8 cellular contexts compared by ENCODE assay signal in genomic region chr4:82898322-82899243, GRCh38. TPM values are rescaled to one million over a fixed set of nuclear protein-coding genes. Genes with fewer than 3 reads are reported as not detected.
DNase-seq lines count a peak whose midpoint lies in the region; TF ChIP-seq lines count a peak whose summit lies in the region.

No MANE protein-coding gene starts in this region.

- H3K4me3 ChIP-seq in breast epithelium, result peak overlapping the region; percentile 72 to 82 (median 76)

- DNase-seq in DMS 273 (lab: John Stamatoyannopoulos, UW; ENCODE audit: unreplicated experiment) (peak; percentile 37), DMS 273 treated with DMSO at 0.1 percent for 48 hours (lab: John Stamatoyannopoulos, UW) (no peak), LHCN-M2 (ENCODE audit: low read depth) (peak; percentile 78), breast epithelium (ENCODE audit: low spot score in 2 of 2) (no peak), lung microvascular endothelial cell (ENCODE audit: low read depth in 2 of 2) (peak; percentile 52 to 81), mesenteric fat pad (ENCODE audit: low spot score) (no peak), NCI-H524 (lab: John Stamatoyannopoulos, UW) (no peak), foreskin melanocyte (no peak)

- TF ChIP-seq POLR2A in breast epithelium (IDR thresholded peaks at IDR 0.05), result no peak

- intact Hi-C loops in breast epithelium (cut with DNase I; ENCODE audit: low total_unique reads), result no loop called here

- H3K4me1 ChIP-seq in breast epithelium, result peaks cover 4 to 11% of the 10 kb centered on the region in 2 donors

- H3K27me3 ChIP-seq in breast epithelium, result no peaks in the 10 kb centered on the region

- H3K9me3 ChIP-seq in breast epithelium, result no peaks in the 10 kb centered on the region

- TF ChIP-seq CTCF in breast epithelium (IDR thresholded peaks at IDR 0.05), result peak in 2 of 3 donors; percentile 21 to 42

- no peaks in the 10 kb centered on the region for H3K36me3 ChIP-seq in breast epithelium

- peak overlapping the region; percentile 95 to 96 for H3K27ac ChIP-seq in breast epithelium

RNA-seq across cellular contexts. Expression of gene THAP9, which starts 2.0 kb away (rescaled TPM):
- 1.8 and 2.3 TPM in 2 replicates for total RNA-seq in LHCN-M2 (2014; rRNA removed)
- 0.32 TPM for polyA plus RNA-seq in LHCN-M2 (2012)
- 1 to 10 TPM; 3.7 to 8.6 (median 5.2) TPM for total RNA-seq in breast epithelium
- total RNA-seq in lung microvascular endothelial cell, result 4.8 and 5.8 TPM in 2 replicates
- total RNA-seq in mesenteric fat pad, result 2.0 TPM

RNA-seq across cellular contexts. Expression of gene SEC31A, which starts 7.6 kb away (rescaled TPM):
- total RNA-seq in LHCN-M2 (2014; rRNA removed) (179 and 189 TPM in 2 replicates), breast epithelium (100 to 1,000 TPM; 186 to 234 (median 231) TPM), lung microvascular endothelial cell (149 and 166 TPM in 2 replicates), mesenteric fat pad (244 TPM)
- 174 TPM for polyA plus RNA-seq in LHCN-M2 (2012)

Comparison
In these comparisons a context has a peak if more than half of its experiments do, and no peak if none do; other contexts are left out.
1. DNase-seq: peak in DMS 273 (single experiment), LHCN-M2 (single experiment) and lung microvascular endothelial cell (2 of 2); none in DMS 273 treated with DMSO at 0.1 percent for 48 hours (single experiment), breast epithelium (0 of 2), mesenteric fat pad (single experiment), NCI-H524 (0 of 2) and foreskin melanocyte (single experiment).